10 cellular contexts compared by ENCODE assay signal in genomic region chr22:37634505-37635002, GRCh38. TPM values are rescaled to one million over a fixed set of nuclear protein-coding genes. Genes with fewer than 3 reads are reported as not detected.
DNase-seq lines count a peak whose midpoint lies in the region; ATAC-seq and TF ChIP-seq lines count a peak whose summit lies in the region.
"Had no signal": no experiment of that assay in that cellular context is flagged by ENCODE, and none has a peak within 500 bp of the region (broad histone marks: within the 10 kb centered on the region; RNA-seq: fewer than 3 reads in every experiment).

No MANE protein-coding gene starts in this region.

- TF ChIP-seq CTCF in activated B cell treated with CpG ODN at 0.5 μM for 24 hours (IDR thresholded peaks at IDR 0.05) = no peak

- DNase-seq in DMS 273 (lab: John Stamatoyannopoulos, UW; ENCODE audit: unreplicated experiment) (peak; percentile 49), DMS 273 treated with DMSO at 0.1 percent for 48 hours (lab: John Stamatoyannopoulos, UW) (no peak), activated B cell treated with CpG ODN at 0.5 μM for 24 hours (no peak), left cardiac atrium (no peak), activated gamma-delta T cell (lab: John Stamatoyannopoulos, UW) (no peak), mucosa of gallbladder (ENCODE audit: low spot score) (no peak)
- DNase-seq: NCI-H2107 had no signal

- peak overlapping the region; percentile 93 for H3K27ac Mint-ChIP-seq in activated B cell treated with CpG ODN at 0.5 μM for 24 hours

- ATAC-seq in activated B cell treated with CpG ODN at 0.5 μM for 24 hours (ENCODE audit: low read depth) = no peak
- peak; percentile 1 for ATAC-seq in left cardiac atrium
- ATAC-seq in HG02870 (IDR thresholded peaks at IDR 0.05; ENCODE audit: unreplicated experiment) = no peak

- H3K9me3 Mint-ChIP-seq in activated B cell treated with CpG ODN at 0.5 μM for 24 hours = no peaks in the 10 kb centered on the region

- peaks cover 28% of the 10 kb centered on the region for H3K36me3 Mint-ChIP-seq in activated B cell treated with CpG ODN at 0.5 μM for 24 hours (ENCODE audit: low read depth)

- peaks cover 45% of the 10 kb centered on the region for H3K4me1 ChIP-seq in stomach smooth muscle (ENCODE audit: control insufficient read depth, insufficient read depth, low read length)

- peak overlapping the region; percentile 34 to 62 for H3K4me3 ChIP-seq in stomach smooth muscle (ENCODE audit: low read length in 2 of 2)

- H3K27me3 ChIP-seq in stomach smooth muscle (ENCODE audit: control insufficient read depth in 1 of 2, insufficient read depth in 2 of 2, low read length in 2 of 2) = peaks cover 0 to 4% of the 10 kb centered on the region in 2 donors

- peaks cover 68% of the 10 kb centered on the region for H3K4me1 Mint-ChIP-seq in activated B cell treated with CpG ODN at 0.5 μM for 24 hours

- H3K4me3 Mint-ChIP-seq in activated B cell treated with CpG ODN at 0.5 μM for 24 hours = peak overlapping the region; percentile 74

- H3K9me3 ChIP-seq in stomach smooth muscle (ENCODE audit: control insufficient read depth in 2 of 2, low read length in 2 of 2) = no peaks in the 10 kb centered on the region

- no peaks in the 10 kb centered on the region for H3K27me3 Mint-ChIP-seq in activated B cell treated with CpG ODN at 0.5 μM for 24 hours

- peak overlapping the region; percentile 73 for H3K27ac ChIP-seq in stomach smooth muscle (ENCODE audit: low read length)
- H3K27ac ChIP-seq: 22Rv1 had no signal

- CTCF ChIA-PET in activated B cell treated with CpG ODN at 0.5 μM for 24 hours (lab: Charles Lee) = interaction anchor here (0.7 to 5.2 kb wide), 5 partner anchors 9 to 47 kb away, joined by 3 to 63 read pairs (median 26); partner anchors contain the start of genes GGA1 and PDXP

- intact Hi-C loops in activated B cell treated with CpG ODN at 0.5 μM for 24 hours (cut with micrococcal nuclease) (loop anchor here (10.0 kb wide), 1 partner anchor 210 kb away; the partner anchor contains the start of genes ANKRD54 and EIF3L), left cardiac atrium (cut with DNase I) (no loop called here)

- H3K9ac ChIP-seq in stomach smooth muscle (ENCODE audit: low read length in 2 of 2) = peak overlapping the region; percentile 54 to 55

- peaks cover 10 to 13% of the 10 kb centered on the region in 2 donors for H3K36me3 ChIP-seq in stomach smooth muscle (ENCODE audit: control insufficient read depth in 2 of 2, insufficient read depth in 2 of 2, low read length in 2 of 2)

- POLR2A ChIA-PET in activated B cell treated with CpG ODN at 0.5 μM for 24 hours (lab: Charles Lee) = interaction anchor here (0.7 to 5.5 kb wide), 12 partner anchors 8 to 115 kb away, joined by 3 to 104 read pairs (median 12); partner anchors contain the start of genes GGA1, LGALS1, NOL12 and PDXP

RNA-seq across cellular contexts. Expression of gene SH3BP1, which starts 4.9 kb away (rescaled TPM):
- total RNA-seq in activated B cell treated with CpG ODN at 0.5 μM for 24 hours (87.9 and 88.4 TPM in 2 replicates), left cardiac atrium (1 to 10 TPM; 4.9 to 5.1 TPM), mucosa of gallbladder (13.6 TPM)

RNA-seq across cellular contexts. Expression of gene PDXP, which starts 24.0 kb away (rescaled TPM):
- total RNA-seq in activated B cell treated with CpG ODN at 0.5 μM for 24 hours (17.7 and 22.6 TPM in 2 replicates), left cardiac atrium (10 to 100 TPM; 17.3 to 17.5 TPM), mucosa of gallbladder (12.1 TPM)

RNA-seq across cellular contexts. Expression of gene GGA1, which starts 25.9 kb away (rescaled TPM):
- total RNA-seq in activated B cell treated with CpG ODN at 0.5 μM for 24 hours = 102 and 126 TPM in 2 replicates
- total RNA-seq in left cardiac atrium = 10 to 100 TPM; 24.4 to 26.6 TPM
- 81.5 TPM for total RNA-seq in mucosa of gallbladder

RNA-seq across cellular contexts. Expression of gene LGALS1, which starts 40.9 kb away (rescaled TPM):
- total RNA-seq in activated B cell treated with CpG ODN at 0.5 μM for 24 hours (230 and 254 TPM in 2 replicates), left cardiac atrium (100 to 1,000 TPM; 599 to 917 TPM), mucosa of gallbladder (587 TPM)

RNA-seq across cellular contexts. Expression of gene NOL12, which starts 51.6 kb away (rescaled TPM):
- total RNA-seq in activated B cell treated with CpG ODN at 0.5 μM for 24 hours (39.0 and 39.8 TPM in 2 replicates), left cardiac atrium (10 to 100 TPM; 13.7 TPM), mucosa of gallbladder (27.1 TPM)

Comparison
In these comparisons a context has a peak if more than half of its experiments do, and no peak if none do; other contexts are left out.
1. ATAC-seq: peak in left cardiac atrium (2 of 2); none in activated B cell treated with CpG ODN at 0.5 μM for 24 hours (single experiment) and HG02870 (single experiment).